ENCODE assay signal across 8 cellular contexts in genomic region chr12:43758728-43759563, GRCh38. TPM values are rescaled to one million over a fixed set of nuclear protein-coding genes. Genes with fewer than 3 reads are reported as not detected.
A peak's percentile ranks its signal among the peaks of the same experiment; 100 is the strongest.
DNase-seq lines count a peak whose midpoint lies in the region; ATAC-seq and TF ChIP-seq lines count a peak whose summit lies in the region.

IRAK4 (plus strand) TSS chr12:43758951; CDS start chr12:43768112, 9,161 bp downstream.
PUS7L (minus strand) TSS chr12:43758790; CDS start chr12:43755245, 3,545 bp downstream.

- H3K9me3 Mint-ChIP-seq in T-helper 1 cell treated with Interleukin-12 subunit alpha and Interleukin-12 subunit beta and Interleukin-4 antibody, amounts not matched to agents 30 μg/mL and 1 μg/mL, for 36 hours: no peaks in the 10 kb centered on the region
- H3K9me3 Mint-ChIP-seq in progenitor cell of endocrine pancreas (ENCODE audit: low read depth): no peaks in the 10 kb centered on the region

- H3K4me3 Mint-ChIP-seq in T-helper 1 cell treated with Interleukin-12 subunit alpha and Interleukin-12 subunit beta and Interleukin-4 antibody, amounts not matched to agents 30 μg/mL and 1 μg/mL, for 36 hours: peak within 1 kb of the TSS; percentile 97
- peak within 1 kb of the TSS; percentile 90 for H3K4me3 Mint-ChIP-seq in progenitor cell of endocrine pancreas (ENCODE audit: low read depth)

- H3K36me3 Mint-ChIP-seq in T-helper 1 cell treated with Interleukin-12 subunit alpha and Interleukin-12 subunit beta and Interleukin-4 antibody, amounts not matched to agents 30 μg/mL and 1 μg/mL, for 36 hours (ENCODE audit: low read depth): peaks cover 29% of the 10 kb centered on the region
- peaks cover 3% of the 10 kb centered on the region for H3K36me3 Mint-ChIP-seq in progenitor cell of endocrine pancreas (ENCODE audit: insufficient read depth)

- intact Hi-C loops in left cardiac atrium (cut with DNase I): loop anchor here in 1 of 2 donors (5.0 kb wide), 1 partner anchor 48 kb away; the partner anchor contains the start of gene TWF1

- TF ChIP-seq CTCF in GM13976 (IDR thresholded peaks at IDR 0.05; ENCODE audit: borderline replicate concordance, control extremely low read depth, extremely low read depth, insufficient read depth, missing control alignments) (peak; percentile 26), progenitor cell of endocrine pancreas (IDR thresholded peaks at IDR 0.05; ENCODE audit: unreplicated experiment) (peak; percentile 35)

- DNase-seq in GM13976 (ENCODE audit: low spot score) (peak; percentile 96), NCI-H146 (lab: John Stamatoyannopoulos, UW) (peak; percentile 98), amniotic stem cell (lab: John Stamatoyannopoulos, UW) (peak; percentile 94), left cardiac atrium (peak; percentile 98), progenitor cell of endocrine pancreas (ENCODE audit: low spot score, unreplicated experiment) (peak; percentile 74), ureter (ENCODE audit: low spot score) (peak; percentile 96)

- in situ Hi-C loops in GM13976 (cut with MboI; ENCODE audit: low sequenced_read_pairs, unreplicated experiment): no loop called here

- peak; percentile 96 for ATAC-seq in HG02870 (IDR thresholded peaks at IDR 0.05; ENCODE audit: unreplicated experiment)
- ATAC-seq in left cardiac atrium: peak; percentile 99 to 100

- peak within 1 kb of the TSS; percentile 99 for H3K27ac Mint-ChIP-seq in T-helper 1 cell treated with Interleukin-12 subunit alpha and Interleukin-12 subunit beta and Interleukin-4 antibody, amounts not matched to agents 30 μg/mL and 1 μg/mL, for 36 hours
- peak within 1 kb of the TSS; percentile 97 for H3K27ac Mint-ChIP-seq in progenitor cell of endocrine pancreas

- no peaks in the 10 kb centered on the region for H3K27me3 Mint-ChIP-seq in T-helper 1 cell treated with Interleukin-12 subunit alpha and Interleukin-12 subunit beta and Interleukin-4 antibody, amounts not matched to agents 30 μg/mL and 1 μg/mL, for 36 hours (ENCODE audit: low read depth)
- H3K27me3 Mint-ChIP-seq in progenitor cell of endocrine pancreas: no peaks in the 10 kb centered on the region

- H3K4me1 Mint-ChIP-seq in T-helper 1 cell treated with Interleukin-12 subunit alpha and Interleukin-12 subunit beta and Interleukin-4 antibody, amounts not matched to agents 30 μg/mL and 1 μg/mL, for 36 hours (ENCODE audit: low read depth): peaks cover 60% of the 10 kb centered on the region
- peaks cover 8% of the 10 kb centered on the region for H3K4me1 Mint-ChIP-seq in progenitor cell of endocrine pancreas (ENCODE audit: low read depth)

RNA-seq across cellular contexts. Expression of gene IRAK4, which starts in this region (rescaled TPM):
- total RNA-seq in left cardiac atrium (10 to 100 TPM in 1 of 2 donors, 1 to 10 TPM in 1; 9.7 to 10.7 TPM), progenitor cell of endocrine pancreas (7.5 and 8.5 TPM in 2 replicates), ureter (24.6 TPM)

RNA-seq across cellular contexts. Expression of gene PUS7L, which starts in this region (rescaled TPM):
- total RNA-seq in left cardiac atrium (1 to 10 TPM; 6.8 to 9.1 TPM), progenitor cell of endocrine pancreas (10.6 and 14.4 TPM in 2 replicates), ureter (26.0 TPM)

Comparison
In these comparisons a context has a peak if more than half of its experiments do, and no peak if none do; other contexts are left out.
1. Peak in every context shown above with its lines: DNase-seq and ATAC-seq.